Comparison of ENCODE assay signal across 32 cellular contexts in genomic region chr16:12220721-12221120, GRCh38.
"Had no signal": no experiment of that assay in that cellular context is flagged by ENCODE, and none has a peak within 500 bp of the region (broad histone marks: within the 10 kb centered on the region; RNA-seq: fewer than 3 reads in every experiment).

No MANE protein-coding gene starts in this region.

- H3K27me3 Mint-ChIP-seq: activated CD4-positive, alpha-beta memory T cell treated with anti-CD3 and anti-CD28 coated beads for 36 hours; activated CD4-positive, alpha-beta T cell treated with anti-CD3 and anti-CD28 coated beads for 36 hours; activated CD4-positive, alpha-beta T cell treated with anti-CD3 and anti-CD28 coated beads, Interleukin-2, amount 10 ng/mL, durations not matched to agents 24 days and 14 days; activated CD8-positive, alpha-beta memory T cell treated with anti-CD3 and anti-CD28 coated beads, Interleukin-2, amount 10 ng/mL, durations not matched to agents 7 days and 5 days; activated naive CD4-positive, alpha-beta T cell treated with anti-CD3 and anti-CD28 coated beads, Interleukin-2, amount 10 ng/mL, durations not matched to agents 7 days and 5 days; activated naive CD8-positive, alpha-beta T cell treated with anti-CD3 and anti-CD28 coated beads, Interleukin-2, amount 10 ng/mL, durations not matched to agents 7 days and 5 days; effector memory CD8-positive, alpha-beta T cell; T-helper 17 cell had no signal

- H3K27ac Mint-ChIP-seq: activated CD4-positive, alpha-beta memory T cell treated with anti-CD3 and anti-CD28 coated beads for 36 hours; activated CD4-positive, alpha-beta T cell treated with anti-CD3 and anti-CD28 coated beads for 36 hours; activated CD4-positive, alpha-beta T cell treated with anti-CD3 and anti-CD28 coated beads, Interleukin-2, amount 10 ng/mL, durations not matched to agents 24 days and 14 days; activated CD8-positive, alpha-beta memory T cell treated with anti-CD3 and anti-CD28 coated beads, Interleukin-2, amount 10 ng/mL, durations not matched to agents 7 days and 5 days; activated CD8-positive, alpha-beta T cell treated with anti-CD3 and anti-CD28 coated beads, Interleukin-2, amount 10 ng/mL, durations not matched to agents 7 days and 5 days; activated naive CD4-positive, alpha-beta T cell treated with anti-CD3 and anti-CD28 coated beads, Interleukin-2, amount 10 ng/mL, durations not matched to agents 7 days and 5 days; activated naive CD8-positive, alpha-beta T cell treated with anti-CD3 and anti-CD28 coated beads, Interleukin-2, amount 10 ng/mL, durations not matched to agents 7 days and 5 days; activated T-helper 1 cell treated with anti-CD3 and anti-CD28 coated beads, Interleukin-12 subunit alpha, Interleukin-12 subunit beta, Interleukin-2, Interleukin-4 antibody, amounts not matched to agents 30 ng/mL and 10 ng/mL and 1 ng/mL, durations not matched to agents 14 hours and 24 hours and 36 hours; effector memory CD8-positive, alpha-beta T cell; T-helper 17 cell; T-helper 2 cell treated with Interferon-gamma antibody and Interleukin-4, amounts not matched to agents 5 μg/mL and 100 μg/mL, for 36 hours had no signal

- H3K27ac ChIP-seq: esophagus muscularis mucosa, foreskin keratinocyte, gastrocnemius medialis, heart left ventricle had no signal

- H3K9me3 ChIP-seq: esophagus muscularis mucosa, gastrocnemius medialis had no signal

- H3K4me3 Mint-ChIP-seq: activated CD4-positive, alpha-beta memory T cell treated with anti-CD3 and anti-CD28 coated beads for 36 hours; activated CD4-positive, alpha-beta T cell treated with anti-CD3 and anti-CD28 coated beads for 36 hours; activated CD4-positive, alpha-beta T cell treated with anti-CD3 and anti-CD28 coated beads, Interleukin-2, amount 10 ng/mL, durations not matched to agents 24 days and 14 days; activated CD8-positive, alpha-beta memory T cell treated with anti-CD3 and anti-CD28 coated beads, Interleukin-2, amount 10 ng/mL, durations not matched to agents 7 days and 5 days; activated CD8-positive, alpha-beta T cell treated with anti-CD3 and anti-CD28 coated beads, Interleukin-2, amount 10 ng/mL, durations not matched to agents 7 days and 5 days; activated naive CD4-positive, alpha-beta T cell treated with anti-CD3 and anti-CD28 coated beads, Interleukin-2, amount 10 ng/mL, durations not matched to agents 7 days and 5 days; activated naive CD8-positive, alpha-beta T cell treated with anti-CD3 and anti-CD28 coated beads, Interleukin-2, amount 10 ng/mL, durations not matched to agents 7 days and 5 days; activated T-helper 1 cell treated with anti-CD3 and anti-CD28 coated beads, Interleukin-12 subunit alpha, Interleukin-12 subunit beta, Interleukin-2, Interleukin-4 antibody, amounts not matched to agents 30 ng/mL and 10 ng/mL and 1 ng/mL, durations not matched to agents 14 hours and 24 hours and 36 hours; effector memory CD8-positive, alpha-beta T cell; T-helper 17 cell; T-helper 2 cell treated with Interferon-gamma antibody and Interleukin-4, amounts not matched to agents 5 μg/mL and 100 μg/mL, for 36 hours had no signal

- H3K4me1 Mint-ChIP-seq: activated CD4-positive, alpha-beta T cell treated with anti-CD3 and anti-CD28 coated beads, Interleukin-2, amount 10 ng/mL, durations not matched to agents 24 days and 14 days; activated CD8-positive, alpha-beta memory T cell treated with anti-CD3 and anti-CD28 coated beads, Interleukin-2, amount 10 ng/mL, durations not matched to agents 7 days and 5 days; activated naive CD4-positive, alpha-beta T cell treated with anti-CD3 and anti-CD28 coated beads, Interleukin-2, amount 10 ng/mL, durations not matched to agents 7 days and 5 days; activated naive CD8-positive, alpha-beta T cell treated with anti-CD3 and anti-CD28 coated beads, Interleukin-2, amount 10 ng/mL, durations not matched to agents 7 days and 5 days had no signal

- H3K4me3 ChIP-seq: esophagus muscularis mucosa, gastrocnemius medialis, heart left ventricle had no signal

- H3K9me3 Mint-ChIP-seq: activated CD4-positive, alpha-beta T cell treated with anti-CD3 and anti-CD28 coated beads, Interleukin-2, amount 10 ng/mL, durations not matched to agents 24 days and 14 days; activated naive CD4-positive, alpha-beta T cell treated with anti-CD3 and anti-CD28 coated beads, Interleukin-2, amount 50 U/mL, for 72 hours; activated naive CD8-positive, alpha-beta T cell treated with anti-CD3 and anti-CD28 coated beads, Interleukin-2, amount 10 ng/mL, durations not matched to agents 7 days and 5 days; activated T-helper 1 cell treated with anti-CD3 and anti-CD28 coated beads, Interleukin-12 subunit alpha, Interleukin-12 subunit beta, Interleukin-2, Interleukin-4 antibody, amounts not matched to agents 30 ng/mL and 10 ng/mL and 1 ng/mL, durations not matched to agents 14 hours and 24 hours and 36 hours; effector memory CD8-positive, alpha-beta T cell; T-helper 2 cell treated with Interferon-gamma antibody and Interleukin-4, amounts not matched to agents 5 μg/mL and 100 μg/mL, for 36 hours had no signal

- H3K27me3 ChIP-seq: esophagus muscularis mucosa, foreskin keratinocyte, gastrocnemius medialis, heart left ventricle had no signal

- ATAC-seq: activated CD4-positive, alpha-beta T cell treated with anti-CD3 and anti-CD28 coated beads for 36 hours; activated CD8-positive, alpha-beta memory T cell treated with anti-CD3 and anti-CD28 coated beads, Interleukin-2, amount 10 ng/mL, durations not matched to agents 7 days and 5 days; activated CD8-positive, alpha-beta T cell treated with anti-CD3 and anti-CD28 coated beads, Interleukin-2, amount 10 ng/mL, durations not matched to agents 7 days and 5 days; activated naive CD4-positive, alpha-beta T cell treated with anti-CD3 and anti-CD28 coated beads, Interleukin-2, amount 50 U/mL, for 72 hours; effector memory CD8-positive, alpha-beta T cell; foreskin keratinocyte; gastrocnemius medialis; heart left ventricle; T-helper 17 cell had no signal

- H3K36me3 Mint-ChIP-seq: activated CD8-positive, alpha-beta memory T cell treated with anti-CD3 and anti-CD28 coated beads, Interleukin-2, amount 10 ng/mL, durations not matched to agents 7 days and 5 days; activated naive CD4-positive, alpha-beta T cell treated with anti-CD3 and anti-CD28 coated beads, Interleukin-2, amount 50 U/mL, for 72 hours had no signal

- DNase-seq: activated CD4-positive, alpha-beta memory T cell treated with anti-CD3 and anti-CD28 coated beads for 36 hours; activated CD4-positive, alpha-beta T cell treated with anti-CD3 and anti-CD28 coated beads for 36 hours; activated CD4-positive, alpha-beta T cell treated with anti-CD3 and anti-CD28 coated beads, Interleukin-2, amount 10 ng/mL, durations not matched to agents 24 days and 14 days; activated CD4-positive, CD25-positive, alpha-beta regulatory T cell; activated CD4-positive, CD25-positive, alpha-beta regulatory T cell treated with anti-CD3 and anti-CD28 coated beads, Interleukin-2, amount 50 U/mL, for 72 hours; activated CD8-positive, alpha-beta memory T cell treated with anti-CD3 and anti-CD28 coated beads, Interleukin-2, amount 10 ng/mL, durations not matched to agents 7 days and 5 days; activated CD8-positive, alpha-beta memory T cell treated with anti-CD3 and anti-CD28 coated beads, Interleukin-2, amount 50 U/mL, for 4 hours; activated CD8-positive, alpha-beta T cell treated with anti-CD3 and anti-CD28 coated beads, Interleukin-2, amount 10 ng/mL, durations not matched to agents 7 days and 5 days; activated gamma-delta T cell; activated naive CD4-positive, alpha-beta T cell; activated naive CD4-positive, alpha-beta T cell treated with anti-CD3 and anti-CD28 coated beads, Interleukin-2, amount 10 ng/mL, durations not matched to agents 7 days and 5 days; activated naive CD8-positive, alpha-beta T cell treated with anti-CD3 and anti-CD28 coated beads, Interleukin-2, amount 10 ng/mL, durations not matched to agents 7 days and 5 days; activated T-cell treated with anti-CD3 and anti-CD28 coated beads, Interleukin-2, amount 50 U/mL, for 1 hour; activated T-cell treated with anti-CD3 and anti-CD28 coated beads, Interleukin-2, amount 50 U/mL, for 48 hours; amniotic stem cell; anterior cingulate cortex; cortex of kidney; dermis blood vessel endothelial cell; effector CD4-positive, alpha-beta T cell; effector memory CD8-positive, alpha-beta T cell; erythroblast; foreskin keratinocyte; gastrocnemius medialis; glutamatergic neuron; heart left ventricle; T-helper 1 cell; T-helper 17 cell; T1000 had no signal

- H3K36me3 ChIP-seq: esophagus muscularis mucosa, gastrocnemius medialis, heart left ventricle had no signal
